Comparison of ENCODE assay signal across 16 cellular contexts in the genomic region with DNA sequence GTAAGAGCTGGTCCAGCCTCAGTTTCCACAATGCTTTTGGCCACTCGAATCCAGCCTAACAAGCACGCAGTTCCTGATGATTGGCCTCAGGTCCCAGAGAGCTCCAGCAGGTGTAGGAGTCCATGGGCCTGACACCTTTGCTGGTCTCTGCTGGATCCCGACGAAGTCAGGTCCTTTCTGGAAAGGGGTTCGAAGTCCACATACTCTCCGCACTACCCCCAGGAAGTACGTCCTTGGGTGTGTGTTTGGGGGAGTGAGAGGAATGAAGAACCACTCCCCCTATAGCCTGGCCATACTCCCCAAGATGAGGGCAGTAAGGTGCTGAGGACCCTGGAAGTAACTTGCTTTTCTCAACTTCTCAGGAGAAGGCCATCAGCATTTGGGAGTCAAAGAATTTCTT. TPM values are rescaled to one million over a fixed set of nuclear protein-coding genes. Genes with fewer than 3 reads are reported as not detected.
DNase-seq lines count a peak whose midpoint lies in the region; ATAC-seq and TF ChIP-seq lines count a peak whose summit lies in the region.
"Had no signal": no experiment of that assay in that cellular context is flagged by ENCODE, and none has a peak within 500 bp of the region (broad histone marks: within the 10 kb centered on the region; RNA-seq: fewer than 3 reads in every experiment).

No MANE protein-coding gene starts in this region.

- H3F3A ChIP-seq in OCI-LY1 (ENCODE audit: insufficient read depth, low read length): peaks cover 6% of the 10 kb centered on the region; the same call in 1 of the 2 replicates

- no peaks in the 10 kb centered on the region for H3K79me2 ChIP-seq in OCI-LY1 (ENCODE audit: insufficient read depth, low read length)

- H3K9me3 ChIP-seq in CD8-positive, alpha-beta T cell (ENCODE audit: low read length): no peaks in the 10 kb centered on the region
- no peaks in the 10 kb centered on the region; the same call in 1 of the 2 replicates for H3K9me3 ChIP-seq in OCI-LY1 (ENCODE audit: low read length)

- H3K27me3 ChIP-seq in CD8-positive, alpha-beta T cell (ENCODE audit: insufficient read depth, low read length): no peaks in the 10 kb centered on the region
- H3K27me3 ChIP-seq in OCI-LY1 (ENCODE audit: insufficient read depth, low read length): no peaks in the 10 kb centered on the region

- peaks cover 28% of the 10 kb centered on the region for H3K4me1 ChIP-seq in CD8-positive, alpha-beta T cell (ENCODE audit: insufficient read depth, low read length)
- peaks cover 36% of the 10 kb centered on the region for H3K4me1 ChIP-seq in OCI-LY1 (ENCODE audit: insufficient read depth, low read length, severe bottlenecking)

- no peaks in the 10 kb centered on the region for H3K9me2 ChIP-seq in OCI-LY1 (ENCODE audit: low read depth, low read length)

- no peak overlapping the region for H2AFZ ChIP-seq in OCI-LY1 (ENCODE audit: low read length)

- H3K27ac Mint-ChIP-seq in activated CD8-positive, alpha-beta T cell treated with anti-CD3 and anti-CD28 coated beads, Interleukin-2, amount 10 ng/mL, durations not matched to agents 7 days and 5 days: peak overlapping the region; percentile 89
- H3K27ac Mint-ChIP-seq in activated CD8-positive, alpha-beta T cell treated with anti-CD3 and anti-CD28 coated beads for 36 hours: no peak overlapping the region
- H3K27ac Mint-ChIP-seq in CD8-positive, alpha-beta T cell: peak overlapping the region; percentile 41
- H3K27ac Mint-ChIP-seq in effector memory CD8-positive, alpha-beta T cell: peak overlapping the region; percentile 87 to 93

- peaks cover 18% of the 10 kb centered on the region for H3K36me3 Mint-ChIP-seq in activated CD8-positive, alpha-beta T cell treated with anti-CD3 and anti-CD28 coated beads, Interleukin-2, amount 10 ng/mL, durations not matched to agents 7 days and 5 days (ENCODE audit: low read depth)
- H3K36me3 Mint-ChIP-seq in activated CD8-positive, alpha-beta T cell treated with anti-CD3 and anti-CD28 coated beads for 36 hours (ENCODE audit: low read depth): peaks cover 9% of the 10 kb centered on the region
- H3K36me3 Mint-ChIP-seq in CD8-positive, alpha-beta T cell: no peaks in the 10 kb centered on the region
- H3K36me3 Mint-ChIP-seq in effector memory CD8-positive, alpha-beta T cell (ENCODE audit: insufficient read depth): peaks cover 12% of the 10 kb centered on the region
- H3K36me3 Mint-ChIP-seq: CD4-positive, alpha-beta memory T cell had no signal

- H3K4me2 ChIP-seq in OCI-LY1 (ENCODE audit: low read length): no peak overlapping the region

- POLR2A ChIA-PET in activated CD8-positive, alpha-beta T cell treated with anti-CD3 and anti-CD28 coated beads, Interleukin-2, amount 10 ng/mL, durations not matched to agents 7 days and 5 days (lab: Charles Lee): interaction anchor here (1.9 to 3.8 kb wide), 2 partner anchors 9 to 26 kb away, joined by 4 to 33 read pairs; a partner anchor contains a TSS
- POLR2A ChIA-PET in activated CD8-positive, alpha-beta T cell treated with anti-CD3 and anti-CD28 coated beads for 36 hours (lab: Charles Lee): interaction anchor here (0.7 to 3.5 kb wide), 4 partner anchors 8 to 99 kb away, joined by 3 to 22 read pairs (median 4); a partner anchor contains a TSS
- POLR2A ChIA-PET in CD8-positive, alpha-beta T cell (lab: Charles Lee): interaction anchor here (1.4 to 1.5 kb wide), 2 partner anchors 22 to 25 kb away, joined by 5 read pairs; a partner anchor contains a TSS

- H3K27ac ChIP-seq in CD8-positive, alpha-beta T cell (ENCODE audit: low read depth, low read length): no peak overlapping the region
- H3K27ac ChIP-seq in OCI-LY1 (ENCODE audit: low read depth, low read length, poor library complexity, severe bottlenecking): peak overlapping the region; percentile 89

- no peak overlapping the region for H3K4me3 Mint-ChIP-seq in activated CD8-positive, alpha-beta T cell treated with anti-CD3 and anti-CD28 coated beads, Interleukin-2, amount 10 ng/mL, durations not matched to agents 7 days and 5 days
- no peak overlapping the region for H3K4me3 Mint-ChIP-seq in activated CD8-positive, alpha-beta T cell treated with anti-CD3 and anti-CD28 coated beads for 36 hours
- H3K4me3 Mint-ChIP-seq in CD8-positive, alpha-beta T cell: no peak overlapping the region
- peak overlapping the region; percentile 74 to 82 for H3K4me3 Mint-ChIP-seq in effector memory CD8-positive, alpha-beta T cell

- no peak for DNase-seq in activated CD8-positive, alpha-beta T cell treated with anti-CD3 and anti-CD28 coated beads, Interleukin-2, amount 10 ng/mL, durations not matched to agents 7 days and 5 days
- no peak for DNase-seq in activated CD8-positive, alpha-beta T cell treated with anti-CD3 and anti-CD28 coated beads for 36 hours
- no peak for DNase-seq in CD8-positive, alpha-beta T cell
- DNase-seq in effector memory CD8-positive, alpha-beta T cell: no peak
- no peak for DNase-seq in GM20000 (ENCODE audit: low spot score)
- DNase-seq: Calu3, EL, NCI-H1048, NCI-H146, NCI-H2029 treated with DMSO at 0.1 percent for 48 hours, NCI-H2171, NCI-H446 treated with DMSO at 0.1 percent for 48 hours, PC-3 had no signal

- TF ChIP-seq CTCF in activated CD8-positive, alpha-beta T cell treated with anti-CD3 and anti-CD28 coated beads for 36 hours (IDR thresholded peaks at IDR 0.05): no peak
- no peak for TF ChIP-seq CTCF in CD8-positive, alpha-beta T cell (IDR thresholded peaks at IDR 0.05)
- TF ChIP-seq CTCF in OCI-LY1 (IDR thresholded peaks at IDR 0.05; ENCODE audit: low read length): no peak
- no peak for TF ChIP-seq CTCF in GM20000 (IDR thresholded peaks at IDR 0.05; ENCODE audit: extremely low read depth, missing control alignments)

- no peaks in the 10 kb centered on the region for H3K36me3 ChIP-seq in CD8-positive, alpha-beta T cell (ENCODE audit: insufficient read depth, low read length)
- peaks cover 20% of the 10 kb centered on the region for H3K36me3 ChIP-seq in OCI-LY1 (ENCODE audit: insufficient read depth, low read length)

- no peaks in the 10 kb centered on the region for H3K27me3 Mint-ChIP-seq in activated CD8-positive, alpha-beta T cell treated with anti-CD3 and anti-CD28 coated beads, Interleukin-2, amount 10 ng/mL, durations not matched to agents 7 days and 5 days (ENCODE audit: low read depth)
- no peaks in the 10 kb centered on the region for H3K27me3 Mint-ChIP-seq in activated CD8-positive, alpha-beta T cell treated with anti-CD3 and anti-CD28 coated beads for 36 hours
- H3K27me3 Mint-ChIP-seq in CD8-positive, alpha-beta T cell (ENCODE audit: low read depth): no peaks in the 10 kb centered on the region
- no peaks in the 10 kb centered on the region for H3K27me3 Mint-ChIP-seq in effector memory CD8-positive, alpha-beta T cell
- H3K27me3 Mint-ChIP-seq: CD4-positive, alpha-beta memory T cell had no signal

- ATAC-seq in activated CD8-positive, alpha-beta T cell treated with anti-CD3 and anti-CD28 coated beads, Interleukin-2, amount 10 ng/mL, durations not matched to agents 7 days and 5 days: no peak
- ATAC-seq in activated CD8-positive, alpha-beta T cell treated with anti-CD3 and anti-CD28 coated beads for 36 hours: no peak
- ATAC-seq in CD8-positive, alpha-beta T cell: no peak
- ATAC-seq in effector memory CD8-positive, alpha-beta T cell (replicated peaks): no peak
- ATAC-seq in HG02981 (IDR thresholded peaks at IDR 0.05; ENCODE audit: unreplicated experiment): no peak
- ATAC-seq: PC-3 had no signal

- peaks cover 35% of the 10 kb centered on the region for H3K4me1 Mint-ChIP-seq in activated CD8-positive, alpha-beta T cell treated with anti-CD3 and anti-CD28 coated beads, Interleukin-2, amount 10 ng/mL, durations not matched to agents 7 days and 5 days (ENCODE audit: low read depth)
- H3K4me1 Mint-ChIP-seq in activated CD8-positive, alpha-beta T cell treated with anti-CD3 and anti-CD28 coated beads for 36 hours (ENCODE audit: low read depth): peaks cover 29% of the 10 kb centered on the region
- peaks cover 28% of the 10 kb centered on the region for H3K4me1 Mint-ChIP-seq in CD8-positive, alpha-beta T cell (ENCODE audit: low read depth)
- H3K4me1 Mint-ChIP-seq in effector memory CD8-positive, alpha-beta T cell (ENCODE audit: low read depth in 2 of 2): peaks cover 19 to 24% of the 10 kb centered on the region in 2 donors

- H3K4me3 ChIP-seq in CD8-positive, alpha-beta T cell (ENCODE audit: low read depth, low read length): no peak overlapping the region
- no peak overlapping the region for H3K4me3 ChIP-seq in OCI-LY1 (ENCODE audit: low read depth, low read length, poor library complexity, severe bottlenecking)

- intact Hi-C loops in activated CD8-positive, alpha-beta T cell treated with anti-CD3 and anti-CD28 coated beads for 36 hours (cut with micrococcal nuclease): loop anchor here (10.0 kb wide), 1 partner anchor 311 kb away; no protein-coding TSS in a partner anchor
- intact Hi-C loops in CD8-positive, alpha-beta T cell (cut with DNase I, micrococcal nuclease): no loop called here

- H3K9ac ChIP-seq in OCI-LY1 (ENCODE audit: low read length): peak overlapping the region; percentile 10; the same call in 1 of the 2 replicates

- CTCF ChIA-PET in activated CD8-positive, alpha-beta T cell treated with anti-CD3 and anti-CD28 coated beads, Interleukin-2, amount 10 ng/mL, durations not matched to agents 7 days and 5 days (lab: Charles Lee): interaction anchor here (0.9 to 1.5 kb wide), 3 partner anchors 10 to 70 kb away, joined by 3 to 6 read pairs (median 4); no protein-coding TSS in a partner anchor
- CTCF ChIA-PET in activated CD8-positive, alpha-beta T cell treated with anti-CD3 and anti-CD28 coated beads for 36 hours (lab: Charles Lee): interaction anchor here (0.8 to 3.5 kb wide), 2 partner anchors 26 to 67 kb away, joined by 3 to 10 read pairs; no protein-coding TSS in a partner anchor
- CTCF ChIA-PET in CD8-positive, alpha-beta T cell (lab: Charles Lee): interaction anchor here (0.7 to 0.8 kb wide), 2 partner anchors 36 to 55 kb away, joined by 3 to 4 read pairs; no protein-coding TSS in a partner anchor

- no peaks in the 10 kb centered on the region for H4K20me1 ChIP-seq in OCI-LY1 (ENCODE audit: insufficient read depth, low read length)

- no peaks in the 10 kb centered on the region for H3K9me3 Mint-ChIP-seq in activated CD8-positive, alpha-beta T cell treated with anti-CD3 and anti-CD28 coated beads, Interleukin-2, amount 10 ng/mL, durations not matched to agents 7 days and 5 days (ENCODE audit: insufficient read depth)
- H3K9me3 Mint-ChIP-seq in activated CD8-positive, alpha-beta T cell treated with anti-CD3 and anti-CD28 coated beads for 36 hours: no peaks in the 10 kb centered on the region
- no peaks in the 10 kb centered on the region for H3K9me3 Mint-ChIP-seq in CD8-positive, alpha-beta T cell
- no peaks in the 10 kb centered on the region for H3K9me3 Mint-ChIP-seq in effector memory CD8-positive, alpha-beta T cell
- H3K9me3 Mint-ChIP-seq: CD4-positive, alpha-beta memory T cell had no signal

RNA-seq across cellular contexts. Expression of a gene that starts 3.0 kb away (rescaled TPM):
- total RNA-seq in activated CD8-positive, alpha-beta T cell treated with anti-CD3 and anti-CD28 coated beads, Interleukin-2, amount 10 ng/mL, durations not matched to agents 7 days and 5 days: 1 to 10 TPM; 8.3 to 9.0 TPM
- 1 to 10 TPM; 8.3 to 9.4 TPM for total RNA-seq in activated CD8-positive, alpha-beta T cell treated with anti-CD3 and anti-CD28 coated beads for 36 hours
- total RNA-seq in CD8-positive, alpha-beta T cell: 1 to 10 TPM; 2.2 to 2.4 TPM

RNA-seq across cellular contexts. Expression of a gene that starts 25.1 kb away (rescaled TPM):
- 100 to 1,000 TPM; 115 to 124 TPM for total RNA-seq in activated CD8-positive, alpha-beta T cell treated with anti-CD3 and anti-CD28 coated beads, Interleukin-2, amount 10 ng/mL, durations not matched to agents 7 days and 5 days
- 10 to 100 TPM; 91.1 to 99.8 TPM for total RNA-seq in activated CD8-positive, alpha-beta T cell treated with anti-CD3 and anti-CD28 coated beads for 36 hours
- total RNA-seq in CD8-positive, alpha-beta T cell: 10 to 100 TPM; 94.1 to 96.3 TPM

Comparison
In these comparisons a context has a peak if more than half of its experiments do, and no peak if none do; other contexts are left out.
1. H3K4me3 Mint-ChIP-seq: peak in effector memory CD8-positive, alpha-beta T cell (2 of 2); none in activated CD8-positive, alpha-beta T cell treated with anti-CD3 and anti-CD28 coated beads, Interleukin-2, amount 10 ng/mL, durations not matched to agents 7 days and 5 days (single experiment), activated CD8-positive, alpha-beta T cell treated with anti-CD3 and anti-CD28 coated beads for 36 hours (single experiment) and CD8-positive, alpha-beta T cell (single experiment).